Comparison of ENCODE assay signal across 8 cellular contexts in genomic region chr15:71448688-71449114, GRCh38.
DNase-seq lines count a peak whose midpoint lies in the region; ATAC-seq, FAIRE-seq and TF ChIP-seq lines count a peak whose summit lies in the region.

No MANE protein-coding gene starts in this region.

- H3K36me3 Mint-ChIP-seq in brain = no peaks in the 10 kb centered on the region
- H3K36me3 Mint-ChIP-seq in T-helper 2 cell treated with Interferon-gamma antibody and Interleukin-4, amounts not matched to agents 5 μg/mL and 100 μg/mL, for 36 hours (ENCODE audit: low read depth) = no peaks in the 10 kb centered on the region

- ATAC-seq in A549 (peak; percentile 36 to 47; a peak in 3 of 6 replicates), GM19463 (IDR thresholded peaks at IDR 0.05; ENCODE audit: unreplicated experiment) (no peak)

- FAIRE-seq in A549 (lab: Jason Lieb, UNC) (no peak), GM12892 (lab: Jason Lieb, UNC) (peak; percentile 33)

- no peaks in the 10 kb centered on the region for H3K27me3 Mint-ChIP-seq in brain
- H3K27me3 Mint-ChIP-seq in T-helper 2 cell treated with Interferon-gamma antibody and Interleukin-4, amounts not matched to agents 5 μg/mL and 100 μg/mL, for 36 hours (ENCODE audit: low read depth) = no peaks in the 10 kb centered on the region

- peak; percentile 96 to 97 for TF ChIP-seq RAD21 in A549 (conservative IDR thresholded peaks at IDR 0.05 in 1 of 2, IDR thresholded peaks at IDR 0.05 in 1 of 2)

- no peak for TF ChIP-seq POLR2A in A549 (IDR thresholded peaks at IDR 0.05; ENCODE audit: low read length)
- TF ChIP-seq POLR2A in GM12892 (IDR thresholded peaks at IDR 0.05; ENCODE audit: low read depth, low read length) = no peak
- TF ChIP-seq POLR2A in tibial nerve (IDR thresholded peaks at IDR 0.05) = no peak

- H3K27ac ChIP-seq in A549 (peak overlapping the region; percentile 85), tibial nerve (no peak overlapping the region)

- H3K4me1 Mint-ChIP-seq in brain = peaks cover 1% of the 10 kb centered on the region
- no peaks in the 10 kb centered on the region for H3K4me1 Mint-ChIP-seq in T-helper 2 cell treated with Interferon-gamma antibody and Interleukin-4, amounts not matched to agents 5 μg/mL and 100 μg/mL, for 36 hours (ENCODE audit: low read depth)

- H3K4me3 ChIP-seq in A549 (no peak overlapping the region), tibial nerve (no peak overlapping the region)

- peak overlapping the region in 2 of 5 experiments; percentile 68 to 75 for H3K27ac Mint-ChIP-seq in brain
- no peak overlapping the region for H3K27ac Mint-ChIP-seq in T-helper 2 cell treated with Interferon-gamma antibody and Interleukin-4, amounts not matched to agents 5 μg/mL and 100 μg/mL, for 36 hours

- TF ChIP-seq EP300 in A549 (IDR thresholded peaks at IDR 0.05) = no peak
- TF ChIP-seq EP300 in tibial nerve (IDR thresholded peaks at IDR 0.05) = peak in 1 of 2 donors; percentile 9

- H3K4me1 ChIP-seq in A549 (peaks cover 67% of the 10 kb centered on the region), tibial nerve (peaks cover 0 to 10% (median 0%) of the 10 kb centered on the region in 4 donors)

- no peak overlapping the region for H3K4me3 Mint-ChIP-seq in brain
- H3K4me3 Mint-ChIP-seq in T-helper 2 cell treated with Interferon-gamma antibody and Interleukin-4, amounts not matched to agents 5 μg/mL and 100 μg/mL, for 36 hours = no peak overlapping the region

- TF ChIP-seq CTCF in A549 (IDR thresholded peaks at IDR 0.05) (peak; percentile 98), brain (conservative IDR thresholded peaks at IDR 0.05) (peak; percentile 93 to 95), tibial nerve (IDR thresholded peaks at IDR 0.05) (peak; percentile 76 to 89 (median 80))

- CTCF ChIA-PET in A549 (lab: Yijun Ruan, JAX) = interaction anchor here (1.3 to 4.8 kb wide), 10 partner anchors 15 to 352 kb away, joined by 3 to 35 read pairs (median 11); no protein-coding TSS in a partner anchor

- POLR2A ChIA-PET in A549 (lab: Yijun Ruan, JAX) = no interaction called here

- DNase-seq in A549 (ENCODE audit: low read depth in 1 of 2, low spot score in 1 of 2) (peak; percentile 55 to 86), GM12892 (ENCODE audit: insufficient read length) (no peak), NCI-H2227 (lab: John Stamatoyannopoulos, UW; ENCODE audit: unreplicated experiment) (peak; percentile 79), iris pigment epithelial cell (ENCODE audit: low read depth) (peak; percentile 66), tibial nerve (ENCODE audit: low spot score in 2 of 2) (peak in 1 of 2 donors; percentile 90)
- DNase-seq in T-helper 2 cell treated with Interferon-gamma antibody and Interleukin-4, amounts not matched to agents 5 μg/mL and 100 μg/mL, for 36 hours (ENCODE audit: low spot score) = no peak

- H3K36me3 ChIP-seq in tibial nerve = no peaks in the 10 kb centered on the region

- H3K27me3 ChIP-seq in tibial nerve = no peaks in the 10 kb centered on the region

- no peaks in the 10 kb centered on the region for H3K9me3 ChIP-seq in A549
- H3K9me3 ChIP-seq in tibial nerve = no peaks in the 10 kb centered on the region

- H3K4me2 ChIP-seq in A549 = peak overlapping the region; percentile 67

- no peaks in the 10 kb centered on the region for H3K9me3 Mint-ChIP-seq in brain
- H3K9me3 Mint-ChIP-seq in T-helper 2 cell treated with Interferon-gamma antibody and Interleukin-4, amounts not matched to agents 5 μg/mL and 100 μg/mL, for 36 hours = no peaks in the 10 kb centered on the region

- 75% methylated on average over 2 of the region's 2 CpGs for WGBS in A549 (ENCODE audit: missing lambda C conversion rate)
- 83 to 100% methylated on average over 2 of the region's 2 CpGs for WGBS in tibial nerve, 2 donors

TF ChIP-seq in A549, 52 proteins besides CTCF, POLR2A, EP300 and RAD21:
- TF ChIP-seq CEBPB (IDR thresholded peaks at IDR 0.05) (peak in 1 of 2 experiments; percentile 53; a peak in 1 of 4 replicates), RNF2 (IDR thresholded peaks at IDR 0.05; ENCODE audit: borderline replicate concordance, low read depth) (no peak), SMC3 (IDR thresholded peaks at IDR 0.05) (peak; percentile 89), REST (IDR thresholded peaks at IDR 0.05) (no peak), TFCP2L1 (CRISPR knock-in tag; IDR thresholded peaks at IDR 0.05) (0 out of 2 replicates have a peak, but pooled peaks have one; percentile 15), POLR2AphosphoS2 (conservative IDR thresholded peaks at IDR 0.05; ENCODE audit: low read length) (no peak)

Comparison
In these comparisons a context has a peak if more than half of its experiments do, and no peak if none do; other contexts are left out.
1. DNase-seq: peak in A549 (2 of 2), NCI-H2227 (single experiment) and iris pigment epithelial cell (single experiment); none in GM12892 (single experiment) and T-helper 2 cell treated with Interferon-gamma antibody and Interleukin-4, amounts not matched to agents 5 μg/mL and 100 μg/mL, for 36 hours (single experiment).
2. H3K27ac ChIP-seq: peak in A549 (2 of 2); none in tibial nerve (0 of 4).
3. Peak in every context shown above with its lines, with median percentiles within 50 percentile points of each other: CTCF ChIP-seq.